Comparison of ENCODE assay signal across 35 cellular contexts in genomic region chr4:150094676-150095075, GRCh38.
"Had no signal": no experiment of that assay in that cellular context is flagged by ENCODE, and none has a peak within 500 bp of the region (broad histone marks: within the 10 kb centered on the region; RNA-seq: fewer than 3 reads in every experiment).

No MANE protein-coding gene starts in this region.

- DNase-seq: Kasumi-1, MG63, MM.1S, MV-4-11, NCI-H1048, NCI-H1092, NCI-H1092 treated with DMSO at 0.1 percent for 48 hours, NCI-H1105, NCI-H1105 treated with DMSO at 0.1 percent for 48 hours, NCI-H1417, NCI-H1417 treated with DMSO at 0.1 percent for 48 hours, NCI-H1436, NCI-H1436 treated with DMSO at 0.1 percent for 48 hours, NCI-H146, NCI-H1694, NCI-H1694 treated with DMSO at 0.1 percent for 48 hours, NCI-H187, NCI-H187 treated with DMSO at 0.1 percent for 48 hours, NCI-H1930, NCI-H2029, NCI-H2029 treated with DMSO at 0.1 percent for 48 hours, NCI-H2081, NCI-H2081 treated with DMSO at 0.1 percent for 48 hours, NCI-H2107, NCI-H2171 treated with DMSO at 0.1 percent for 48 hours, NCI-H2227 treated with DMSO at 0.1 percent for 48 hours, NCI-H226, NCI-H345, NCI-H446, NCI-H446 treated with DMSO at 0.1 percent for 48 hours, NCI-H510A, NCI-H510A treated with DMSO at 0.1 percent for 48 hours, NCI-H524, NCI-H524 treated with DMSO at 0.1 percent for 48 hours, NCI-H526 had no signal

- H3K4me3 ChIP-seq: MG63 had no signal

- H3K27me3 ChIP-seq: MG63 had no signal

- H3K36me3 ChIP-seq: MG63 had no signal

- H3K9me3 ChIP-seq: MG63 had no signal
